Comparison of ENCODE assay signal across 21 cellular contexts in the genomic region with DNA sequence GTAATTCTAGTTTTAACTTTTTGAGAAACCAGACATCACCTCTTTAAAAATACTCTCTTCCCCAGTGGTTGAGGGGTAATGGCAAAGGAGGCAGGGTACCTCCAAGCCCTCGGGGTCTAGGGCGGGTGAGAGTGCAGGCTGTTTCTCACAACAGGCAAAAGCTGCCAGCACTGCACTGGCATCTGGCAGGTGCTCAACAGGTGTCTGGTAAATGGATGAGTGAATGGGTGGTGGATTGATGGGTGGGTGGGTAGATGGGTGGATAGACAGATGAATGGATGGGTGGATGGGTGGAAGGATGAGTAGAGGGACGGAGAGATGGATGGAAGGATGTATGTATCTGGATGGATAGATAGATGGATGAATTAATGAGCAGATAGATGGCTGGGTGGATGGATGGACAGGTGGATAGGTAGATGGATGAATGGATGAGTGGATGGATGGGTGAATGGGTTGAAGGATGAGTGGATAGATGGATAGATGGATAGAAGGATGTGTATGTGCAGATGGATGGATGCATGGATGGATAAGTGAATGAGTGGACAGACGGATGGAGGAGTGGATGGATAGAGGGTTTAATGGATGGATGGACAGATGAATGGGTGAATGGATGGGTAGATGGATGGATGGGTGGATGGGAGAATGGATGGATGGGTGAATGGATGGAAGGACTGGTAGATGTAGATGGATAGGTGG.
"Had no signal": no experiment of that assay in that cellular context is flagged by ENCODE, and none has a peak within 500 bp of the region (broad histone marks: within the 10 kb centered on the region; RNA-seq: fewer than 3 reads in every experiment).

No MANE protein-coding gene starts in this region.

- FAIRE-seq: HepG2, K562, RCC 7860 had no signal

- H3K4me2 ChIP-seq: KMS-11, SK-N-SH had no signal

- H3K4me3 ChIP-seq: K562 had no signal

- H3K9me3 ChIP-seq: SK-N-SH had no signal

- ATAC-seq: HepG2, K562, T-cell had no signal

- DNase-seq: NCI-H1048, NCI-H1105, NCI-H1417, NCI-H1436 treated with DMSO at 0.1 percent for 48 hours, NCI-H1694, NCI-H187 treated with DMSO at 0.1 percent for 48 hours, NCI-H2029 treated with DMSO at 0.1 percent for 48 hours, NCI-H2171 treated with DMSO at 0.1 percent for 48 hours, NCI-H2227 treated with DMSO at 0.1 percent for 48 hours, NCI-H524, NCI-H526 treated with DMSO at 0.1 percent for 48 hours, NCI-H748 treated with DMSO at 0.1 percent for 48 hours, SHP77, SK-N-SH, SW 1271, T-cell had no signal

- H3K9ac ChIP-seq: KMS-11, SK-N-SH had no signal

- H3K27ac ChIP-seq: KMS-11, RWPE1 had no signal
